ENCODE assay signal across 20 cellular contexts in genomic region chr2:44920751-44921150, GRCh38. TPM values are rescaled to one million over a fixed set of nuclear protein-coding genes. Genes with fewer than 3 reads are reported as not detected.
DNase-seq lines count a peak whose midpoint lies in the region; ATAC-seq, FAIRE-seq and TF ChIP-seq lines count a peak whose summit lies in the region.
"Had no signal": no experiment of that assay in that cellular context is flagged by ENCODE, and none has a peak within 500 bp of the region (broad histone marks: within the 10 kb centered on the region; RNA-seq: fewer than 3 reads in every experiment).

No MANE protein-coding gene starts in this region.

- H3K27me3 Mint-ChIP-seq in WTC11 (ENCODE audit: low read depth) (peaks cover 62% of the 10 kb centered on the region), mesothelial cell of epicardium (ENCODE audit: low read depth) (peaks cover 100% of the 10 kb centered on the region)

- peaks cover 16% of the 10 kb centered on the region for H3K4me1 Mint-ChIP-seq in WTC11
- H3K4me1 Mint-ChIP-seq in mesothelial cell of epicardium: no peaks in the 10 kb centered on the region

- peaks cover 12% of the 10 kb centered on the region; the same call in 2 of the 3 replicates for H3K4me1 ChIP-seq in A549

- no peak for TF ChIP-seq CTCF in A549 (IDR thresholded peaks at IDR 0.05)
- TF ChIP-seq CTCF in GM12874 (IDR thresholded peaks at IDR 0.05; ENCODE audit: insufficient read depth, low read depth, low read length): peak; percentile 4; the same call in 1 of the 2 replicates
- TF ChIP-seq CTCF in WTC11 (IDR thresholded peaks at IDR 0.05): no peak
- peak; percentile 38 for TF ChIP-seq CTCF in mesothelial cell of epicardium (IDR thresholded peaks at IDR 0.05; ENCODE audit: unreplicated experiment)

- no peak for FAIRE-seq in A549 (lab: Jason Lieb, UNC)
- FAIRE-seq: A204.1 had no signal

- TF ChIP-seq POLR2A in A549 (IDR thresholded peaks at IDR 0.05; ENCODE audit: low read length): no peak

- CTCF ChIA-PET in A549 (lab: Yijun Ruan, JAX) (no interaction called here), WTC11 (lab: Charles Lee) (no interaction called here)

- no peak overlapping the region for H3K4me3 ChIP-seq in A549

- no peak for TF ChIP-seq EP300 in A549 (IDR thresholded peaks at IDR 0.05)

- WGBS in A549 (ENCODE audit: missing lambda C conversion rate): 50% methylated on average over 2 of the region's 2 CpGs

- no peak overlapping the region for H3K4me2 ChIP-seq in A549

- H3K36me3 Mint-ChIP-seq in WTC11 (0 out of 2 replicates have a peak, but pooled peaks cover 3% of the 10 kb centered on the region), mesothelial cell of epicardium (no peaks in the 10 kb centered on the region)

- H3K9me3 ChIP-seq in A549: no peaks in the 10 kb centered on the region

- ATAC-seq in A549: peak; percentile 54 to 67; a peak in 3 of 6 replicates
- peak; percentile 89 for ATAC-seq in WTC11

- TF ChIP-seq RAD21 in A549 (conservative IDR thresholded peaks at IDR 0.05 in 1 of 2, IDR thresholded peaks at IDR 0.05 in 1 of 2): no peak

- H3K4me3 Mint-ChIP-seq in WTC11 (no peak overlapping the region), mesothelial cell of epicardium (no peak overlapping the region)

- H3K27ac ChIP-seq in A549: no peak overlapping the region
- H3K27ac ChIP-seq: C4-2B had no signal

- DNase-seq in A549 (ENCODE audit: low read depth in 1 of 2, low spot score in 1 of 2): no peak
- no peak for DNase-seq in WTC11 (ENCODE audit: low spot score)
- no peak for DNase-seq in mesothelial cell of epicardium (ENCODE audit: low spot score in 2 of 2, unreplicated experiment in 2 of 2)
- no peak for DNase-seq in mucosa of gallbladder (ENCODE audit: low spot score)
- DNase-seq in NCI-H128 (lab: John Stamatoyannopoulos, UW; ENCODE audit: unreplicated experiment): no peak
- no peak for DNase-seq in NCI-H2171 treated with DMSO at 0.1 percent for 48 hours (lab: John Stamatoyannopoulos, UW)
- DNase-seq: DMS153; EL; IMR-90; Karpas-422; NCI-H1417; NCI-H187 treated with DMSO at 0.1 percent for 48 hours; NCI-H446; NK-92 treated with Interleukin-12 subunit alpha and Interleukin-12 subunit beta, amount 100 ng/mL, for 24 hours; RPMI8226; SIG-M5 had no signal

- H3K27ac Mint-ChIP-seq in WTC11 (no peak overlapping the region), mesothelial cell of epicardium (no peak overlapping the region)

- POLR2A ChIA-PET in A549 (lab: Yijun Ruan, JAX) (no interaction called here), WTC11 (lab: Charles Lee) (no interaction called here)

- H3K9me3 Mint-ChIP-seq in WTC11 (no peaks in the 10 kb centered on the region), mesothelial cell of epicardium (no peaks in the 10 kb centered on the region)

TF ChIP-seq in A549, 52 proteins besides CTCF, POLR2A, EP300 and RAD21 (continues in another document):
- TF ChIP-seq TFCP2L1 (CRISPR knock-in tag; IDR thresholded peaks at IDR 0.05) (no peak), ATOH8 (CRISPR knock-in tag; IDR thresholded peaks at IDR 0.05; ENCODE audit: low read depth) (no peak), TP53 (CRISPR knock-in tag; IDR thresholded peaks at IDR 0.05) (no peak), CEBPB (IDR thresholded peaks at IDR 0.05) (no peak), NR3C1 (IDR thresholded peaks at IDR 0.05) (no peak), BHLHE40 (IDR thresholded peaks at IDR 0.05; ENCODE audit: low read depth, low read length) (no peak), CBX8 (IDR thresholded peaks at IDR 0.05) (no peak), HMGXB4 (CRISPR knock-in tag; IDR thresholded peaks at IDR 0.05; ENCODE audit: borderline replicate concordance) (no peak), KDM1A (IDR thresholded peaks at IDR 0.05; ENCODE audit: low read depth) (no peak), HDAC2 (IDR thresholded peaks at IDR 0.05) (no peak), RCOR1 (IDR thresholded peaks at IDR 0.05; ENCODE audit: low read depth, low read length) (no peak)
- TF ChIP-seq, protein P1, sequence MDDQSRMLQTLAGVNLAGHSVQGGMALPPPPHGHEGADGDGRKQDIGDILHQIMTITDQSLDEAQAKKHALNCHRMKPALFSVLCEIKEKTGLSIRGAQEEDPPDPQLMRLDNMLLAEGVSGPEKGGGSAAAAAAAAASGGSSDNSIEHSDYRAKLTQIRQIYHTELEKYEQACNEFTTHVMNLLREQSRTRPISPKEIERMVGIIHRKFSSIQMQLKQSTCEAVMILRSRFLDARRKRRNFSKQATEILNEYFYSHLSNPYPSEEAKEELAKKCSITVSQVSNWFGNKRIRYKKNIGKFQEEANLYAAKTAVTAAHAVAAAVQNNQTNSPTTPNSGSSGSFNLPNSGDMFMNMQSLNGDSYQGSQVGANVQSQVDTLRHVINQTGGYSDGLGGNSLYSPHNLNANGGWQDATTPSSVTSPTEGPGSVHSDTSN (IDR thresholded peaks at IDR 0.05): no peak

TF ChIP-seq in WTC11, 78 proteins besides CTCF, POLR2A, EP300 and RAD21 (continues in another document):
- TF ChIP-seq, protein P2, sequence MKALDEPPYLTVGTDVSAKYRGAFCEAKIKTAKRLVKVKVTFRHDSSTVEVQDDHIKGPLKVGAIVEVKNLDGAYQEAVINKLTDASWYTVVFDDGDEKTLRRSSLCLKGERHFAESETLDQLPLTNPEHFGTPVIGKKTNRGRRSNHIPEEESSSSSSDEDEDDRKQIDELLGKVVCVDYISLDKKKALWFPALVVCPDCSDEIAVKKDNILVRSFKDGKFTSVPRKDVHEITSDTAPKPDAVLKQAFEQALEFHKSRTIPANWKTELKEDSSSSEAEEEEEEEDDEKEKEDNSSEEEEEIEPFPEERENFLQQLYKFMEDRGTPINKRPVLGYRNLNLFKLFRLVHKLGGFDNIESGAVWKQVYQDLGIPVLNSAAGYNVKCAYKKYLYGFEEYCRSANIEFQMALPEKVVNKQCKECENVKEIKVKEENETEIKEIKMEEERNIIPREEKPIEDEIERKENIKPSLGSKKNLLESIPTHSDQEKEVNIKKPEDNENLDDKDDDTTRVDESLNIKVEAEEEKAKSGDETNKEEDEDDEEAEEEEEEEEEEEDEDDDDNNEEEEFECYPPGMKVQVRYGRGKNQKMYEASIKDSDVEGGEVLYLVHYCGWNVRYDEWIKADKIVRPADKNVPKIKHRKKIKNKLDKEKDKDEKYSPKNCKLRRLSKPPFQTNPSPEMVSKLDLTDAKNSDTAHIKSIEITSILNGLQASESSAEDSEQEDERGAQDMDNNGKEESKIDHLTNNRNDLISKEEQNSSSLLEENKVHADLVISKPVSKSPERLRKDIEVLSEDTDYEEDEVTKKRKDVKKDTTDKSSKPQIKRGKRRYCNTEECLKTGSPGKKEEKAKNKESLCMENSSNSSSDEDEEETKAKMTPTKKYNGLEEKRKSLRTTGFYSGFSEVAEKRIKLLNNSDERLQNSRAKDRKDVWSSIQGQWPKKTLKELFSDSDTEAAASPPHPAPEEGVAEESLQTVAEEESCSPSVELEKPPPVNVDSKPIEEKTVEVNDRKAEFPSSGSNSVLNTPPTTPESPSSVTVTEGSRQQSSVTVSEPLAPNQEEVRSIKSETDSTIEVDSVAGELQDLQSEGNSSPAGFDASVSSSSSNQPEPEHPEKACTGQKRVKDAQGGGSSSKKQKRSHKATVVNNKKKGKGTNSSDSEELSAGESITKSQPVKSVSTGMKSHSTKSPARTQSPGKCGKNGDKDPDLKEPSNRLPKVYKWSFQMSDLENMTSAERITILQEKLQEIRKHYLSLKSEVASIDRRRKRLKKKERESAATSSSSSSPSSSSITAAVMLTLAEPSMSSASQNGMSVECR (CRISPR knock-in tag; IDR thresholded peaks at IDR 0.05; ENCODE audit: borderline replicate concordance): no peak
- TF ChIP-seq ZNF532 (CRISPR knock-in tag; IDR thresholded peaks at IDR 0.05; ENCODE audit: borderline replicate concordance) (no peak), E2F5 (CRISPR knock-in tag; IDR thresholded peaks at IDR 0.05) (no peak)

RNA-seq across cellular contexts. Expression of gene SIX3, which starts 20.8 kb away (rescaled TPM):
- polyA plus RNA-seq in A549 (2011; rRNA removed) (0.12 and 0.22 TPM in 2 replicates), A549 (2017; fragmentation: RNase III; extraction: RNeasy Plus Mini Kit Qiagen cat#74134 plus additional on column Dnase treatment) (0.41 to 0.73 TPM (median 0.59 TPM) in 3 replicates)
- 0.54 and 0.75 TPM in 2 replicates for polyA plus RNA-seq in A549 (2012; cell fraction: cytosol; rRNA removed)
- polyA plus RNA-seq in A549 (2012; cell fraction: nucleus; rRNA removed): 0.72 TPM in 2 replicates
- polyA minus RNA-seq in A549 (2011; rRNA and poly(A)+ RNA removed): 0.08 TPM in 1 of 2 replicates, not detected in the other
- total RNA-seq in WTC11 (2021) (6.2 to 13.2 TPM (median 6.6 TPM) in 3 replicates), mesothelial cell of epicardium (not detected in 3 replicates), mucosa of gallbladder (not detected)
- total RNA-seq: IMR-90, OCI-LY7 had no signal
- polyA plus RNA-seq: IMR-90 had no signal

Comparison
In these comparisons a context has a peak if more than half of its experiments do, and no peak if none do; other contexts are left out.
1. CTCF ChIP-seq: peak in GM12874 (single experiment) and mesothelial cell of epicardium (single experiment); none in A549 (single experiment) and WTC11 (single experiment).